ENCODE assay signal across 8 cellular contexts in genomic region chr9:96417051-96417586, GRCh38. TPM values are rescaled to one million over a fixed set of nuclear protein-coding genes. Genes with fewer than 3 reads are reported as not detected.
DNase-seq lines count a peak whose midpoint lies in the region; FAIRE-seq lines count a peak whose summit lies in the region.

No MANE protein-coding gene starts in this region.

- peak; percentile 5 for FAIRE-seq in GM18507 (lab: Jason Lieb, UNC)

- H3K36me3 ChIP-seq in endocrine pancreas (ENCODE audit: control insufficient read depth, insufficient read depth, low read length) (no peaks in the 10 kb centered on the region), mesodermal cell (ENCODE audit: control insufficient read depth, insufficient read depth, low read length) (peaks cover 20% of the 10 kb centered on the region)

- 1% methylated on average over 39 to 40 of the region's 50 CpGs for WGBS in mesodermal cell (ENCODE audit: insufficient coverage in 2 of 2), 2 experiments

- no peaks in the 10 kb centered on the region for H3K27me3 ChIP-seq in endocrine pancreas (ENCODE audit: control insufficient read depth, insufficient read depth, low read length)

- H3K9me3 ChIP-seq in endocrine pancreas (ENCODE audit: control insufficient read depth, low read length) (no peaks in the 10 kb centered on the region), mesodermal cell (ENCODE audit: control insufficient read depth, low read length) (no peaks in the 10 kb centered on the region)

- H3K9ac ChIP-seq in endocrine pancreas (ENCODE audit: control insufficient read depth, insufficient read depth, low read length) = peak overlapping the region; percentile 96

- DNase-seq in 8988T = peak; percentile 80
- DNase-seq in GM18507 (ENCODE audit: extremely low spot score, insufficient read length, low read depth) = peak; percentile 73
- peak; percentile 88 for DNase-seq in HK-2 (ENCODE audit: unreplicated experiment)
- DNase-seq in NOMO-1 (lab: John Stamatoyannopoulos, UW; ENCODE audit: unreplicated experiment in 2 of 2) = peak; percentile 65 to 80
- DNase-seq in activated CD8-positive, alpha-beta memory T cell treated with anti-CD3 and anti-CD28 coated beads, Interleukin-2, amount 50 U/mL, for 1 hour (ENCODE audit: extremely low read depth) = peak; percentile 76
- DNase-seq in stimulated activated CD8-positive, alpha-beta memory T cell treated with anti-CD3 and anti-CD28 coated beads, Interleukin-15, amount 100 ng/mL, for 1 hour (ENCODE audit: low read depth) = peak; percentile 88

- peak overlapping the region; percentile 87 for H3K4me3 ChIP-seq in endocrine pancreas (ENCODE audit: control insufficient read depth, insufficient read depth, low read length)
- H3K4me3 ChIP-seq in mesodermal cell (ENCODE audit: extremely low read depth, insufficient read depth, low read length, poor library complexity, severe bottlenecking) = peak overlapping the region; percentile 85

- H3K4me1 ChIP-seq in endocrine pancreas (ENCODE audit: control insufficient read depth, insufficient read depth, low read length) (peaks cover 11% of the 10 kb centered on the region), mesodermal cell (ENCODE audit: control insufficient read depth, insufficient read depth, low read length, poor library complexity, severe bottlenecking) (peaks cover 23% of the 10 kb centered on the region)

- peak overlapping the region; percentile 53 for H3K27ac ChIP-seq in mesodermal cell (ENCODE audit: low read depth, low read length, severe bottlenecking)

RNA-seq across cellular contexts. Expression of gene ZNF367, which starts 1.1 kb away (rescaled TPM):
- polyA plus RNA-seq in mesodermal cell (2013, experiment 1 of 2) = 3.3 TPM
- polyA plus RNA-seq in mesodermal cell (2013, experiment 2 of 2) = 3.8 TPM

RNA-seq across cellular contexts. Expression of gene HABP4, which starts 32.9 kb away (rescaled TPM):
- polyA plus RNA-seq in mesodermal cell (2013, experiment 1 of 2) = 25.9 TPM
- polyA plus RNA-seq in mesodermal cell (2013, experiment 2 of 2) = 24.1 TPM

RNA-seq across cellular contexts. Expression of gene SLC35D2, which starts 33.6 kb away (rescaled TPM):
- 21.8 TPM for polyA plus RNA-seq in mesodermal cell (2013, experiment 1 of 2)
- 20.2 TPM for polyA plus RNA-seq in mesodermal cell (2013, experiment 2 of 2)

Comparison
In these comparisons a context has a peak if more than half of its experiments do, and no peak if none do; other contexts are left out.
1. Peak in every context shown above with its lines: DNase-seq, H3K4me3 ChIP-seq and H3K27ac ChIP-seq.